In the genomic region with DNA sequence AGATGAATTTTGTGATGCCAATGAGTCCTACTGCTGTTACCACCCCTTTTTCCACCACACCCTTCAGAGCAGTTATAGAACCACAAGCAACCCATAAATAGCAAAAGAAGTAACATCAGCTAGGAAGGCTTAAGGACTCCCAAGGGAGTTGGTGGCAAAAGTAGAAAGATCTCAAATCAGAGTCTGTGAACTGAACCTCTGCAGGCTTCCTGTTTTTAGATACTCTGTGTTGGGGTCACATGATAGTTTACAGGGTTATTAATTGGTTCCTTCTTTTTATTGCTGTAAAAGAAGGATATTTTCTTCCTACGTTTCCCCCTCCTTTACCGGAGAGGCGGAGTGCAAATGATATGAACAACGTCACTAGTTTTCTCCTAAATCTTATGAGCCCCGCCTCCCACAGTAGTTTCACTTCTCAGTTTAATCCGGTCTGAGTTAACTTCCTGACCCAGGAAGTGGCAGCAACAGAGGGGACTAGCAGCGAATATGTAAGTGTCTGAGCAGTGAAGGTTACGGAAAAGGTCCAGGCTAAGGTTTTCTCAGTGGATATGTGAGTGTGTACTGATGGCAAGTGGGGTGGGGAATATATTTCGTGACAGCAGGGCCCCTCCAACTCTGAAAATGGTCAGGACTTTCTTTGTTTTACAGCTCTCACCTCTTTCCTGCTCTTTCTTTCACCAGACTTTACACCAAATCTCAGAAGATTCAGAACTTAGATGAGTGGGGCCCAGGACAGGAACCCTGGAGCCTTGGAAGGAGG, we compare ENCODE assay signal across 1 cellular context.
TF ChIP-seq lines count a peak whose summit lies in the region.

A gene with protein sequence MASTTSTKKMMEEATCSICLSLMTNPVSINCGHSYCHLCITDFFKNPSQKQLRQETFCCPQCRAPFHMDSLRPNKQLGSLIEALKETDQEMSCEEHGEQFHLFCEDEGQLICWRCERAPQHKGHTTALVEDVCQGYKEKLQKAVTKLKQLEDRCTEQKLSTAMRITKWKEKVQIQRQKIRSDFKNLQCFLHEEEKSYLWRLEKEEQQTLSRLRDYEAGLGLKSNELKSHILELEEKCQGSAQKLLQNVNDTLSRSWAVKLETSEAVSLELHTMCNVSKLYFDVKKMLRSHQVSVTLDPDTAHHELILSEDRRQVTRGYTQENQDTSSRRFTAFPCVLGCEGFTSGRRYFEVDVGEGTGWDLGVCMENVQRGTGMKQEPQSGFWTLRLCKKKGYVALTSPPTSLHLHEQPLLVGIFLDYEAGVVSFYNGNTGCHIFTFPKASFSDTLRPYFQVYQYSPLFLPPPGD (plus strand): TSS at position 435 of the 760 bp plus-strand sequence. CDS start 3,721 bp downstream, outside the sequence.

TF ChIP-seq in A549, 52 proteins besides CTCF, POLR2A, EP300 and RAD21 (continued from another document):
- no peak for TF ChIP-seq MAZ (IDR thresholded peaks at IDR 0.05; ENCODE audit: borderline replicate concordance, low read depth, low read length)
